Comparison of ENCODE assay signal across 26 cellular contexts in the genomic region with DNA sequence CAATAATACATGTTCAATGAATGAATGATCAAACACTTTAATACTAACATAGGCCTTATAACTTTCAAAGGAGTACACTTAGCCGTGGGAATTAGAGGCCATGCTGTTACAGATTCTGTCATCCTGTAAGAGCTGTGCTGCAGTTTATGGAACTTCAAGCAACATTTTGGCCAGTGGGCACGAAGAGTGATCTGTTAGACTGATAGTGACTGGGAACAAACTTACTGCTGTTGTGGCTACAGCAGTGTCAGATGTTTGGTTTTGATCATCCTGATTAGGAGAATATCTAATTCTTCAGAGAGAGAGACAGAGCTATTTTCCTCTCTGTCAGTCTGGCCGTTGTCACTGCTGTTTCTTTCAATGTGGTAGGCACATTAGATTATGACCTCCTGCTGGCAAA.
"Had no signal": no experiment of that assay in that cellular context is flagged by ENCODE, and none has a peak within 500 bp of the region (broad histone marks: within the 10 kb centered on the region; RNA-seq: fewer than 3 reads in every experiment).

No MANE protein-coding gene starts in this region.

- H3K9me3 ChIP-seq: colonic mucosa, esophagus muscularis mucosa, esophagus squamous epithelium, gastrocnemius medialis, gastroesophageal sphincter, heart left ventricle had no signal

- H3K27me3 Mint-ChIP-seq: dendritic cell treated with granulocyte-macrophage colony-stimulating factor and Interleukin-4, amounts not matched to agents 40 ng/mL and 50 ng/mL, for 4 days; effector memory CD8-positive, alpha-beta T cell had no signal

- H3K27me3 ChIP-seq: colonic mucosa, esophagus muscularis mucosa, esophagus squamous epithelium, foreskin keratinocyte, gastrocnemius medialis, gastroesophageal sphincter, heart left ventricle, hepatocyte had no signal

- H3K27ac ChIP-seq: colonic mucosa, coronary artery, epithelial cell of prostate, esophagus muscularis mucosa, esophagus squamous epithelium, foreskin keratinocyte, gastrocnemius medialis, gastroesophageal sphincter, heart left ventricle, heart right ventricle, hepatocyte had no signal

- H3K36me3 ChIP-seq: colonic mucosa, esophagus muscularis mucosa, esophagus squamous epithelium, gastrocnemius medialis, gastroesophageal sphincter, heart left ventricle, heart right ventricle had no signal

- H3K9me3 Mint-ChIP-seq: endodermal cell had no signal

- ATAC-seq: effector memory CD8-positive, alpha-beta T cell; esophagus mucosa; foreskin keratinocyte; gastrocnemius medialis; gastroesophageal sphincter; heart left ventricle; heart right ventricle had no signal

- H3K4me3 Mint-ChIP-seq: dendritic cell treated with granulocyte-macrophage colony-stimulating factor and Interleukin-4, amounts not matched to agents 40 ng/mL and 50 ng/mL, for 4 days; effector memory CD8-positive, alpha-beta T cell; endodermal cell had no signal

- DNase-seq: colonic mucosa; cortex of kidney; dermis blood vessel endothelial cell; dorsolateral prefrontal cortex; effector CD4-positive, alpha-beta T cell; effector CD8-positive, alpha-beta T cell; effector memory CD4-positive, alpha-beta T cell; effector memory CD8-positive, alpha-beta T cell; endodermal cell; erythroblast; esophagus squamous epithelium; foreskin fibroblast; foreskin keratinocyte; foreskin melanocyte; gastrocnemius medialis; glutamatergic neuron; head of caudate nucleus; heart left ventricle; heart right ventricle had no signal

- H2AFZ ChIP-seq: hepatocyte had no signal

- H3K27ac Mint-ChIP-seq: dendritic cell treated with granulocyte-macrophage colony-stimulating factor and Interleukin-4, amounts not matched to agents 40 ng/mL and 50 ng/mL, for 4 days; effector memory CD8-positive, alpha-beta T cell; endodermal cell had no signal

- H3K79me2 ChIP-seq: hepatocyte had no signal

- H3K4me3 ChIP-seq: colonic mucosa, coronary artery, dorsolateral prefrontal cortex, esophagus muscularis mucosa, esophagus squamous epithelium, gastrocnemius medialis, gastroesophageal sphincter, heart left ventricle, heart right ventricle, hepatocyte had no signal

- H3K4me1 ChIP-seq: colonic mucosa, esophagus muscularis mucosa, esophagus squamous epithelium, foreskin keratinocyte, gastrocnemius medialis, gastroesophageal sphincter, heart left ventricle, heart right ventricle had no signal

- H3K4me2 ChIP-seq: hepatocyte had no signal
